ENCODE assay signal across 1 cellular context in genomic region chr6:146741609-146742008, GRCh38.
TF ChIP-seq lines count a peak whose summit lies in the region.

No MANE protein-coding gene starts in this region.

TF ChIP-seq in WTC11, 78 proteins besides CTCF, POLR2A, EP300 and RAD21 (continued from another document):
- TF ChIP-seq E2F5 (CRISPR knock-in tag; IDR thresholded peaks at IDR 0.05) (no peak), ZNF219 (CRISPR knock-in tag; IDR thresholded peaks at IDR 0.05; ENCODE audit: borderline replicate concordance) (no peak), ESRRA (CRISPR knock-in tag; IDR thresholded peaks at IDR 0.05; ENCODE audit: borderline replicate concordance) (no peak), NFYB (CRISPR knock-in tag; conservative IDR thresholded peaks at IDR 0.05; ENCODE audit: low read depth) (no peak), CBFB (CRISPR knock-in tag; IDR thresholded peaks at IDR 0.05; ENCODE audit: low read depth) (no peak), AFF4 (CRISPR knock-in tag; IDR thresholded peaks at IDR 0.05; ENCODE audit: borderline replicate concordance) (no peak), AR (CRISPR knock-in tag; IDR thresholded peaks at IDR 0.05) (no peak)
